In the genomic region with DNA sequence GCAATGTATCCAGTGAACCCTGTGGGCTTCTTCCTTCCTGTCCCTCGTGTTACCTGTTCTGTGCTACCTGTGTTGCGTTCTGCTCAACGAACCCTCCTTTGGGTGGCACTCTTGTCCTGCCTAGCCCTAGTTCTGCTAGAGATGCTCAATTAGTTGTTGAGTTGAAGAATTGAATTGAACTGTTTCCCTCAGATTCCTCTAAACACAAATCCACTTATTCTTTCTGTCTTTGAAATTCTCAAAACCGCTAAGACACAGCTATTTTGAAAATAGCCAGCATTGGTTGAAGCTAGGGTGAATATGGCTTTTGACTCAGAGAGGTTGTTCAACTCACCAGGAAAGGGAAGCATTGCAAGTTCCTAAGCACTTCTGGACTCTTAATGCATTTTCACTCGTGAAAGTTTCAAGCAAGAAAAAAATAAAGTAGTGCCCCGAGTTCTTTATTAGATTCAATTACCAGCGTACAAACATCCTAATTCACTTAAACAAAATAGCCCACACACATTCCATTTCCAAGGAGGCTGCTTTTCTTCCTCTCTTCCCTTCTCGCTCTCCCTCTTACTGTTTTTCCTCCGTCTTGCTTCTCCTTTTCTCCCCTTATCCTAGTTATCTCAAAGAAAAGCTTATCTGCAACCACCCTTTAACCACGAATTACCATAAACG, we compare ENCODE assay signal across 8 cellular contexts.
A peak's percentile ranks its signal among the peaks of the same experiment; 100 is the strongest.
DNase-seq lines count a peak whose midpoint lies in the region; ATAC-seq and TF ChIP-seq lines count a peak whose summit lies in the region.

No MANE protein-coding gene starts in this region.

- H3K9ac ChIP-seq in adipocyte (ENCODE audit: low read length) (peak overlapping the region; percentile 85), iPS-20b (ENCODE audit: low read depth, low read length) (no peak overlapping the region)

- H3K27me3 ChIP-seq in adipocyte (replicated peaks; ENCODE audit: control insufficient read depth, insufficient read depth, low read length), result no peaks in the 10 kb centered on the region
- H3K27me3 ChIP-seq in iPS-20b (ENCODE audit: insufficient read depth, low read length), result peaks cover 29% of the 10 kb centered on the region

- H3K9me3 Mint-ChIP-seq in stimulated activated effector memory CD8-positive, alpha-beta T cell treated with anti-CD3 and anti-CD28 coated beads, Interleukin-12 subunit alpha, Interleukin-12 subunit beta, amount 100 ng/mL, for 72 hours, result no peaks in the 10 kb centered on the region

- H3K9me3 ChIP-seq in adipocyte (ENCODE audit: control insufficient read depth, low read length), result no peaks in the 10 kb centered on the region
- H3K9me3 ChIP-seq in iPS-20b (ENCODE audit: insufficient read depth, low read depth, low read length), result no peaks in the 10 kb centered on the region

- peaks cover 28% of the 10 kb centered on the region for H3K4me1 Mint-ChIP-seq in stimulated activated effector memory CD8-positive, alpha-beta T cell treated with anti-CD3 and anti-CD28 coated beads, Interleukin-12 subunit alpha, Interleukin-12 subunit beta, amount 100 ng/mL, for 72 hours

- H3K27ac Mint-ChIP-seq in stimulated activated effector memory CD8-positive, alpha-beta T cell treated with anti-CD3 and anti-CD28 coated beads, Interleukin-12 subunit alpha, Interleukin-12 subunit beta, amount 100 ng/mL, for 72 hours, result peak overlapping the region; percentile 89

- H3K4me1 ChIP-seq in adipocyte (ENCODE audit: control insufficient read depth, insufficient read depth, low read length), result peaks cover 35% of the 10 kb centered on the region
- H3K4me1 ChIP-seq in iPS-20b (ENCODE audit: insufficient read depth, low read length), result peaks cover 7% of the 10 kb centered on the region; the same call in 1 of the 2 replicates

- H3K4me3 Mint-ChIP-seq in stimulated activated effector memory CD8-positive, alpha-beta T cell treated with anti-CD3 and anti-CD28 coated beads, Interleukin-12 subunit alpha, Interleukin-12 subunit beta, amount 100 ng/mL, for 72 hours, result peak overlapping the region; percentile 88

- H3K36me3 ChIP-seq in adipocyte (ENCODE audit: control insufficient read depth, insufficient read depth, low read length, severe bottlenecking) (no peaks in the 10 kb centered on the region), iPS-20b (ENCODE audit: insufficient read depth, low read depth, low read length) (no peaks in the 10 kb centered on the region)

- ATAC-seq in GM18907 (IDR thresholded peaks at IDR 0.05; ENCODE audit: unreplicated experiment) (peak; percentile 34), HG03045 (IDR thresholded peaks at IDR 0.05; ENCODE audit: unreplicated experiment) (no peak)
- ATAC-seq in stimulated activated effector memory CD8-positive, alpha-beta T cell treated with anti-CD3 and anti-CD28 coated beads, Interleukin-12 subunit alpha, Interleukin-12 subunit beta, amount 100 ng/mL, for 72 hours, result peak; percentile 39

- DNase-seq in AG09309 (ENCODE audit: low read depth) (no peak), MV-4-11 (lab: John Stamatoyannopoulos, UW) (peak; percentile 22), adipocyte (ENCODE audit: low read depth) (peak; percentile 52), globus pallidus (ENCODE audit: low spot score) (no peak)
- no peak for DNase-seq in stimulated activated effector memory CD8-positive, alpha-beta T cell treated with anti-CD3 and anti-CD28 coated beads, Interleukin-12 subunit alpha, Interleukin-12 subunit beta, amount 100 ng/mL, for 72 hours (ENCODE audit: low spot score in 2 of 2)

- TF ChIP-seq CTCF in AG09309 (IDR thresholded peaks at IDR 0.05; ENCODE audit: control insufficient read depth, insufficient read depth, low read depth, low read length, missing control alignments), result peak; percentile 16

- H3K4me3 ChIP-seq in AG09309 (ENCODE audit: control insufficient read depth, low read depth, low read length) (peak overlapping the region; percentile 71), adipocyte (ENCODE audit: low read length) (peak overlapping the region; percentile 91), iPS-20b (ENCODE audit: low read length) (peak overlapping the region; percentile 83)

- H3K36me3 Mint-ChIP-seq in stimulated activated effector memory CD8-positive, alpha-beta T cell treated with anti-CD3 and anti-CD28 coated beads, Interleukin-12 subunit alpha, Interleukin-12 subunit beta, amount 100 ng/mL, for 72 hours, result no peaks in the 10 kb centered on the region

- H3K27ac ChIP-seq in iPS-20b (ENCODE audit: low read length), result no peak overlapping the region

Comparison
In these comparisons a context has a peak if more than half of its experiments do, and no peak if none do; other contexts are left out.
1. DNase-seq: peak in MV-4-11 (single experiment) and adipocyte (single experiment); none in AG09309 (single experiment), stimulated activated effector memory CD8-positive, alpha-beta T cell treated with anti-CD3 and anti-CD28 coated beads, Interleukin-12 subunit alpha, Interleukin-12 subunit beta, amount 100 ng/mL, for 72 hours (0 of 2) and globus pallidus (single experiment).
2. Peak in every context shown above with its lines, with median percentiles within 50 percentile points of each other: H3K4me3 ChIP-seq.